17 cellular contexts compared by ENCODE assay signal in genomic region chr15:48500595-48500994, GRCh38.
DNase-seq lines count a peak whose midpoint lies in the region; ATAC-seq, FAIRE-seq and TF ChIP-seq lines count a peak whose summit lies in the region.
"Had no signal": no experiment of that assay in that cellular context is flagged by ENCODE, and none has a peak within 500 bp of the region (broad histone marks: within the 10 kb centered on the region; RNA-seq: fewer than 3 reads in every experiment).

No MANE protein-coding gene starts in this region.

- no peaks in the 10 kb centered on the region for H3K9me3 Mint-ChIP-seq in astrocyte (ENCODE audit: unreplicated experiment)
- H3K9me3 Mint-ChIP-seq in activated naive CD8-positive, alpha-beta T cell treated with anti-CD3 and anti-CD28 coated beads, Interleukin-2, amount 50 U/mL, for 24 hours: no peaks in the 10 kb centered on the region
- H3K9me3 Mint-ChIP-seq: H9 had no signal

- no peaks in the 10 kb centered on the region for H3K9me2 ChIP-seq in GM23248 (ENCODE audit: insufficient read depth)

- no peak overlapping the region for H3K27ac Mint-ChIP-seq in astrocyte (ENCODE audit: unreplicated experiment)
- no peak overlapping the region for H3K27ac Mint-ChIP-seq in activated naive CD8-positive, alpha-beta T cell treated with anti-CD3 and anti-CD28 coated beads, Interleukin-2, amount 50 U/mL, for 24 hours
- H3K27ac Mint-ChIP-seq: H9 had no signal

- H3K4me2 ChIP-seq in GM23248 (ENCODE audit: unreplicated experiment) (no peak overlapping the region), astrocyte (ENCODE audit: low read length) (no peak overlapping the region), osteoblast (ENCODE audit: insufficient read depth, low read length) (no peak overlapping the region)

- ATAC-seq in HG03045 (IDR thresholded peaks at IDR 0.05; ENCODE audit: unreplicated experiment): no peak
- ATAC-seq in activated naive CD8-positive, alpha-beta T cell treated with anti-CD3 and anti-CD28 coated beads, Interleukin-2, amount 50 U/mL, for 24 hours: no peak
- ATAC-seq in GM21723 (IDR thresholded peaks at IDR 0.05; ENCODE audit: unreplicated experiment): no peak

- H3K4me1 ChIP-seq in GM23248 (ENCODE audit: insufficient read depth) (peaks cover 35% of the 10 kb centered on the region), astrocyte (ENCODE audit: insufficient read depth, low read length) (no peaks in the 10 kb centered on the region), osteoblast (ENCODE audit: insufficient read depth, low read length) (peaks cover 6% of the 10 kb centered on the region)

- H3K9ac ChIP-seq in GM23248 (peak overlapping the region; percentile 16; the same call in 1 of the 2 replicates), astrocyte (ENCODE audit: low read length) (no peak overlapping the region)

- TF ChIP-seq CTCF in astrocyte (IDR thresholded peaks at IDR 0.05; ENCODE audit: insufficient read depth, low read depth, low read length) (no peak), osteoblast (IDR thresholded peaks at IDR 0.05; ENCODE audit: extremely low read depth, low read depth, low read length) (no peak)

- H3K27ac ChIP-seq in GM23248: peak overlapping the region; percentile 37
- H3K27ac ChIP-seq in astrocyte (ENCODE audit: low read depth, low read length): no peak overlapping the region
- peak overlapping the region; percentile 31 for H3K27ac ChIP-seq in osteoblast (ENCODE audit: low read depth, low read length)
- H3K27ac ChIP-seq: 22Rv1 had no signal

- H3K4me1 Mint-ChIP-seq in astrocyte (ENCODE audit: low read depth, unreplicated experiment): no peaks in the 10 kb centered on the region
- H3K4me1 Mint-ChIP-seq in activated naive CD8-positive, alpha-beta T cell treated with anti-CD3 and anti-CD28 coated beads, Interleukin-2, amount 50 U/mL, for 24 hours: no peaks in the 10 kb centered on the region
- H3K4me1 Mint-ChIP-seq: H9 had no signal

- peaks cover 32% of the 10 kb centered on the region for H3K36me3 Mint-ChIP-seq in astrocyte (ENCODE audit: low read depth, unreplicated experiment)
- no peaks in the 10 kb centered on the region for H3K36me3 Mint-ChIP-seq in activated naive CD8-positive, alpha-beta T cell treated with anti-CD3 and anti-CD28 coated beads, Interleukin-2, amount 50 U/mL, for 24 hours (ENCODE audit: low read depth)

- H4K20me1 ChIP-seq in GM23248 (ENCODE audit: insufficient read depth) (no peaks in the 10 kb centered on the region), astrocyte (ENCODE audit: insufficient read depth, low read length) (no peaks in the 10 kb centered on the region), osteoblast (ENCODE audit: insufficient read depth, low read length) (no peaks in the 10 kb centered on the region)

- H3K4me3 ChIP-seq in GM23248 (no peak overlapping the region), astrocyte (ENCODE audit: insufficient read depth, low read depth, low read length) (no peak overlapping the region), osteoblast (ENCODE audit: insufficient read depth, low read length) (no peak overlapping the region)

- peaks cover 80% of the 10 kb centered on the region for H3K79me2 ChIP-seq in GM23248 (ENCODE audit: insufficient read depth)
- H3K79me2 ChIP-seq in astrocyte (ENCODE audit: insufficient read depth, low read length): peaks cover 3% of the 10 kb centered on the region
- H3K79me2 ChIP-seq in osteoblast (ENCODE audit: insufficient read depth, low read length): peaks cover 6% of the 10 kb centered on the region

- H3K9me3 ChIP-seq in GM23248 (ENCODE audit: low read depth) (no peaks in the 10 kb centered on the region), astrocyte (ENCODE audit: insufficient read depth, low read depth, low read length) (no peaks in the 10 kb centered on the region), osteoblast (ENCODE audit: low read depth, low read length) (no peaks in the 10 kb centered on the region)

- in situ Hi-C loops in GM23248 (cut with MboI): no loop called here

- FAIRE-seq in astrocyte (lab: Jason Lieb, UNC): no peak
- FAIRE-seq: G401.6 had no signal

- peaks cover 98% of the 10 kb centered on the region for H3F3A ChIP-seq in GM23248 (ENCODE audit: insufficient read depth)

- no peak overlapping the region for H3K4me3 Mint-ChIP-seq in astrocyte (ENCODE audit: unreplicated experiment)
- H3K4me3 Mint-ChIP-seq in activated naive CD8-positive, alpha-beta T cell treated with anti-CD3 and anti-CD28 coated beads, Interleukin-2, amount 50 U/mL, for 24 hours: no peak overlapping the region
- H3K4me3 Mint-ChIP-seq: H9 had no signal

- peak; percentile 18 for DNase-seq in AG08395 (ENCODE audit: low spot score)
- peak; percentile 47 for DNase-seq in GM23248
- peak; percentile 34 for DNase-seq in astrocyte (ENCODE audit: low read depth)
- DNase-seq in osteoblast (ENCODE audit: insufficient read length, low spot score, missing footprints): no peak
- DNase-seq in activated naive CD8-positive, alpha-beta T cell treated with anti-CD3 and anti-CD28 coated beads, Interleukin-2, amount 50 U/mL, for 24 hours: no peak
- DNase-seq in middle frontal gyrus (ENCODE audit: extremely low spot score, low spot score): no peak
- DNase-seq: C1 segment of cervical spinal cord, DMS79 treated with DMSO at 0.1 percent for 48 hours, H9, NCI-H1105 treated with DMSO at 0.1 percent for 48 hours, NCI-H187, NCI-H69, SHP77 treated with DMSO at 0.1 percent for 48 hours had no signal

- no peak overlapping the region for H2AFZ ChIP-seq in GM23248
- no peak overlapping the region for H2AFZ ChIP-seq in astrocyte (ENCODE audit: low read depth, low read length)
- no peak overlapping the region for H2AFZ ChIP-seq in osteoblast (ENCODE audit: low read length)

- 75 to 81% methylated on average over 4 of the region's 4 CpGs for WGBS in GM23248 (ENCODE audit: low coverage in 1 of 2, low lambda C conversion rate in 2 of 2, missing lambda C conversion rate in 2 of 2), 2 experiments

- H3K36me3 ChIP-seq in GM23248 (ENCODE audit: low read depth): peaks cover 100% of the 10 kb centered on the region
- peaks cover 88% of the 10 kb centered on the region for H3K36me3 ChIP-seq in astrocyte (ENCODE audit: insufficient read depth, low read length)
- peaks cover 95% of the 10 kb centered on the region for H3K36me3 ChIP-seq in osteoblast (ENCODE audit: insufficient read depth, low read length)

- no peaks in the 10 kb centered on the region for H3K27me3 Mint-ChIP-seq in astrocyte (ENCODE audit: low read depth, unreplicated experiment)
- no peaks in the 10 kb centered on the region for H3K27me3 Mint-ChIP-seq in activated naive CD8-positive, alpha-beta T cell treated with anti-CD3 and anti-CD28 coated beads, Interleukin-2, amount 50 U/mL, for 24 hours

- H3K27me3 ChIP-seq in GM23248 (replicated peaks; ENCODE audit: insufficient read depth): no peaks in the 10 kb centered on the region
- no peaks in the 10 kb centered on the region for H3K27me3 ChIP-seq in astrocyte (ENCODE audit: insufficient read depth, low read length)
- no peaks in the 10 kb centered on the region for H3K27me3 ChIP-seq in osteoblast (ENCODE audit: insufficient read depth, low read length)

Comparison
In these comparisons a context has a peak if more than half of its experiments do, and no peak if none do; other contexts are left out.
1. DNase-seq: peak in AG08395 (single experiment), GM23248 (single experiment) and astrocyte (single experiment); none in osteoblast (single experiment), activated naive CD8-positive, alpha-beta T cell treated with anti-CD3 and anti-CD28 coated beads, Interleukin-2, amount 50 U/mL, for 24 hours (single experiment) and middle frontal gyrus (single experiment).